ENCODE assay signal across 1 cellular context in genomic region chr4:110533590-110533910, GRCh38.
TF ChIP-seq lines count a peak whose summit lies in the region.

No MANE protein-coding gene starts in this region.

TF ChIP-seq in A549, 52 proteins besides CTCF, POLR2A, EP300 and RAD21 (continued from another document):
- TF ChIP-seq PBX3 (IDR thresholded peaks at IDR 0.05) (no peak), HOXB5 (CRISPR knock-in tag; IDR thresholded peaks at IDR 0.05) (no peak), ESRRA (IDR thresholded peaks at IDR 0.05; ENCODE audit: borderline replicate concordance, low read length) (no peak), ELK1 (IDR thresholded peaks at IDR 0.05; ENCODE audit: low read depth, low read length) (no peak), FOSL2 (IDR thresholded peaks at IDR 0.05) (no peak), FOSL2 (CRISPR knock-in tag; IDR thresholded peaks at IDR 0.05) (no peak), ATOH8 (CRISPR knock-in tag; IDR thresholded peaks at IDR 0.05; ENCODE audit: low read depth) (no peak), BHLHE40 (IDR thresholded peaks at IDR 0.05; ENCODE audit: low read depth, low read length) (no peak), PHF8 (IDR thresholded peaks at IDR 0.05; ENCODE audit: borderline replicate concordance, low read depth) (no peak), EHMT2 (IDR thresholded peaks at IDR 0.05; ENCODE audit: low read depth) (no peak), USF2 (IDR thresholded peaks at IDR 0.05) (no peak), HMGXB4 (CRISPR knock-in tag; IDR thresholded peaks at IDR 0.05; ENCODE audit: borderline replicate concordance) (no peak), CHD4 (IDR thresholded peaks at IDR 0.05; ENCODE audit: borderline replicate concordance) (no peak), ZSCAN20 (CRISPR knock-in tag; IDR thresholded peaks at IDR 0.05) (no peak), POLR2AphosphoS2 (conservative IDR thresholded peaks at IDR 0.05; ENCODE audit: low read length) (no peak), ZC3H11A (IDR thresholded peaks at IDR 0.05) (no peak)
